ENCODE assay signal across 17 cellular contexts in genomic region chr2:181218271-181218935, GRCh38.
DNase-seq lines count a peak whose midpoint lies in the region; ATAC-seq and TF ChIP-seq lines count a peak whose summit lies in the region.
"Had no signal": no experiment of that assay in that cellular context is flagged by ENCODE, and none has a peak within 500 bp of the region (broad histone marks: within the 10 kb centered on the region; RNA-seq: fewer than 3 reads in every experiment).

No MANE protein-coding gene starts in this region.

- H3K27ac ChIP-seq in CD8-positive, alpha-beta memory T cell (ENCODE audit: low read depth, low read length): no peak overlapping the region
- H3K27ac ChIP-seq in naive thymus-derived CD4-positive, alpha-beta T cell (ENCODE audit: low read depth, low read length): no peak overlapping the region
- H3K27ac ChIP-seq: BLaER1 had no signal

- peaks cover 31 to 55% (median 47%) of the 10 kb centered on the region in 3 donors for H3K4me1 Mint-ChIP-seq in CD8-positive, alpha-beta memory T cell
- peaks cover 11% of the 10 kb centered on the region for H3K4me1 Mint-ChIP-seq in brain
- peaks cover 3 to 39% (median 17%) of the 10 kb centered on the region in 7 donors for H3K4me1 Mint-ChIP-seq in naive thymus-derived CD4-positive, alpha-beta T cell

- H3K9me3 Mint-ChIP-seq in CD8-positive, alpha-beta memory T cell: peaks cover 0 to 33% (median 17%) of the 10 kb centered on the region in 5 donors
- no peaks in the 10 kb centered on the region for H3K9me3 Mint-ChIP-seq in brain
- peaks cover 0 to 21% (median 9%) of the 10 kb centered on the region in 11 donors for H3K9me3 Mint-ChIP-seq in naive thymus-derived CD4-positive, alpha-beta T cell

- no peak for ATAC-seq in naive thymus-derived CD4-positive, alpha-beta T cell
- no peak for ATAC-seq in GM19328 (IDR thresholded peaks at IDR 0.05; ENCODE audit: unreplicated experiment)
- ATAC-seq: CD8-positive, alpha-beta T cell; SK-N-SH treated with all-trans-retinoic acid at 6 μM for 48 hours had no signal

- H3K4me1 ChIP-seq in CD8-positive, alpha-beta memory T cell (ENCODE audit: insufficient read depth, low read length): peaks cover 8% of the 10 kb centered on the region
- H3K4me1 ChIP-seq in naive thymus-derived CD4-positive, alpha-beta T cell (ENCODE audit: control insufficient read depth in 2 of 2, insufficient read depth in 2 of 2, low read length in 2 of 2): peaks cover 8% of the 10 kb centered on the region in 2 donors

- CTCF ChIA-PET in CD8-positive, alpha-beta memory T cell (lab: Charles Lee): interaction anchor here (1.5 kb wide), 1 partner anchor 112 kb away, joined by 3 read pairs; no protein-coding TSS in a partner anchor
- CTCF ChIA-PET in naive thymus-derived CD4-positive, alpha-beta T cell (lab: Charles Lee): no interaction called here

- H3K4me3 Mint-ChIP-seq in CD8-positive, alpha-beta memory T cell: no peak overlapping the region
- peak overlapping the region in 3 of 5 experiments; percentile 72 to 81 (median 74) for H3K4me3 Mint-ChIP-seq in brain
- H3K4me3 Mint-ChIP-seq in naive thymus-derived CD4-positive, alpha-beta T cell: no peak overlapping the region
- H3K4me3 Mint-ChIP-seq: CD8-positive, alpha-beta T cell had no signal

- H3K27me3 ChIP-seq in CD8-positive, alpha-beta memory T cell (ENCODE audit: insufficient read depth, low read length, poor library complexity, severe bottlenecking): no peaks in the 10 kb centered on the region
- no peaks in the 10 kb centered on the region for H3K27me3 ChIP-seq in naive thymus-derived CD4-positive, alpha-beta T cell (ENCODE audit: control insufficient read depth in 2 of 2, insufficient read depth in 2 of 2, low read length in 2 of 2)
- H3K27me3 ChIP-seq: BLaER1 had no signal

- peaks cover 10 to 39% (median 31%) of the 10 kb centered on the region in 3 donors for H3K36me3 Mint-ChIP-seq in CD8-positive, alpha-beta memory T cell
- no peaks in the 10 kb centered on the region for H3K36me3 Mint-ChIP-seq in brain
- peaks cover 7 to 50% (median 16%) of the 10 kb centered on the region in 5 donors for H3K36me3 Mint-ChIP-seq in naive thymus-derived CD4-positive, alpha-beta T cell

- H3K36me3 ChIP-seq in CD8-positive, alpha-beta memory T cell (ENCODE audit: insufficient read depth, low read length): no peaks in the 10 kb centered on the region
- no peaks in the 10 kb centered on the region for H3K36me3 ChIP-seq in naive thymus-derived CD4-positive, alpha-beta T cell (ENCODE audit: control insufficient read depth in 2 of 3, insufficient read depth in 3 of 3, low read length in 3 of 3)
- H3K36me3 ChIP-seq: BLaER1 had no signal

- H3K9me3 ChIP-seq in CD8-positive, alpha-beta memory T cell (ENCODE audit: low read length): peaks cover 4% of the 10 kb centered on the region
- no peaks in the 10 kb centered on the region for H3K9me3 ChIP-seq in naive thymus-derived CD4-positive, alpha-beta T cell (ENCODE audit: control insufficient read depth in 2 of 3, low read length in 3 of 3)
- H3K9me3 ChIP-seq: BLaER1 had no signal

- intact Hi-C loops in naive thymus-derived CD4-positive, alpha-beta T cell (cut with micrococcal nuclease): no loop called here

- no peak for TF ChIP-seq CTCF in brain (conservative IDR thresholded peaks at IDR 0.05)

- POLR2A ChIA-PET in CD8-positive, alpha-beta memory T cell (lab: Charles Lee): no interaction called here
- POLR2A ChIA-PET in naive thymus-derived CD4-positive, alpha-beta T cell (lab: Charles Lee): interaction anchor here (0.6 to 1.6 kb wide), 3 partner anchors 13 to 74 kb away, joined by 3 to 4 read pairs (median 3); no protein-coding TSS in a partner anchor

- H3K27ac Mint-ChIP-seq in CD8-positive, alpha-beta memory T cell: peak overlapping the region in 5 of 8 donors; percentile 4 to 76 (median 33)
- H3K27ac Mint-ChIP-seq in brain: peak overlapping the region in 4 of 5 experiments; percentile 49 to 92 (median 80)
- peak overlapping the region in 5 of 9 donors; percentile 1 to 79 (median 67) for H3K27ac Mint-ChIP-seq in naive thymus-derived CD4-positive, alpha-beta T cell
- H3K27ac Mint-ChIP-seq: CD8-positive, alpha-beta T cell had no signal

- no peaks in the 10 kb centered on the region for H3K27me3 Mint-ChIP-seq in CD8-positive, alpha-beta memory T cell
- peaks cover 7% of the 10 kb centered on the region for H3K27me3 Mint-ChIP-seq in brain
- no peaks in the 10 kb centered on the region for H3K27me3 Mint-ChIP-seq in naive thymus-derived CD4-positive, alpha-beta T cell

- H3K4me3 ChIP-seq in CD8-positive, alpha-beta memory T cell (ENCODE audit: low read length): no peak overlapping the region
- no peak overlapping the region for H3K4me3 ChIP-seq in naive thymus-derived CD4-positive, alpha-beta T cell (ENCODE audit: low read length)
- H3K4me3 ChIP-seq: BLaER1 had no signal

- no peak for DNase-seq in CD8-positive, alpha-beta memory T cell
- DNase-seq in NCI-H1694 treated with DMSO at 0.1 percent for 48 hours (lab: John Stamatoyannopoulos, UW) (peak; percentile 85), NCI-H774 (lab: John Stamatoyannopoulos, UW) (no peak), NCI-H524 treated with DMSO at 0.1 percent for 48 hours (lab: John Stamatoyannopoulos, UW) (no peak)
- no peak for DNase-seq in naive thymus-derived CD4-positive, alpha-beta T cell
- no peak for DNase-seq in activated CD4-positive, alpha-beta T cell treated with anti-CD3 and anti-CD28 coated beads, Interleukin-2, amount 50 U/mL, for 4 hours
- DNase-seq: 8988T; CD8-positive, alpha-beta T cell; NCI-H1105; NCI-H187 treated with DMSO at 0.1 percent for 48 hours; NCI-H526; NK-92 treated with Interleukin-12 subunit alpha and Interleukin-12 subunit beta, amount 100 ng/mL, for 24 hours; SHP77 treated with DMSO at 0.1 percent for 48 hours had no signal

Comparison
In these comparisons a context has a peak if more than half of its experiments do, and no peak if none do; other contexts are left out.
1. H3K4me3 Mint-ChIP-seq: peak in brain (3 of 5); none in CD8-positive, alpha-beta memory T cell (0 of 7) and naive thymus-derived CD4-positive, alpha-beta T cell (0 of 10).
2. Peak in every context shown above with its lines, with median percentiles within 50 percentile points of each other: H3K27ac Mint-ChIP-seq.